ENCODE assay signal across 8 cellular contexts in genomic region chr1:201085902-201086735, GRCh38. TPM values are rescaled to one million over a fixed set of nuclear protein-coding genes. Genes with fewer than 3 reads are reported as not detected.
DNase-seq lines count a peak whose midpoint lies in the region; ATAC-seq and TF ChIP-seq lines count a peak whose summit lies in the region.

No MANE protein-coding gene starts in this region.

- CTCF ChIA-PET in CD4-positive, alpha-beta memory T cell (lab: Charles Lee; ENCODE audit: partially characterized antibody): interaction anchor here (1.2 to 5.7 kb wide), 8 partner anchors 11 to 137 kb away, joined by 3 to 57 read pairs (median 4); partner anchors contain the start of gene CACNA1S

- WGBS in adrenal gland, 4 donors: 66 to 77% (median 74%) methylated on average over 12 of the region's 12 CpGs

- no peaks in the 10 kb centered on the region for H3K4me1 ChIP-seq in CD4-positive, alpha-beta memory T cell (ENCODE audit: insufficient read depth, low read length)
- H3K4me1 ChIP-seq in adrenal gland (replicated peaks in 1 of 2): no peaks in the 10 kb centered on the region

- no peak overlapping the region for H3K27ac ChIP-seq in CD4-positive, alpha-beta memory T cell (ENCODE audit: low read depth, low read length)
- no peak overlapping the region for H3K27ac ChIP-seq in adrenal gland

- peak in 4 of 5 donors; percentile 13 to 29 (median 20) for DNase-seq in CD4-positive, alpha-beta memory T cell
- DNase-seq in HCEC 1CT (peak; percentile 35), RKO (ENCODE audit: low spot score) (peak; percentile 53), adrenal gland (peak; percentile 67 to 84 (median 78)), hypothalamus (lab: John Stamatoyannopoulos, UW) (peak in 33 of 51 donors; percentile 3 to 64 (median 29)), NCI-H2029 (lab: John Stamatoyannopoulos, UW) (no peak)
- DNase-seq in stimulated activated CD4-positive, alpha-beta T cell treated with anti-CD3 and anti-CD28 coated beads, Interleukin-1b, Interleukin-23, amount 100 ng/mL, for 48 hours: peak; percentile 35

- no peaks in the 10 kb centered on the region for H3K27me3 ChIP-seq in CD4-positive, alpha-beta memory T cell (ENCODE audit: insufficient read depth, low read length)
- no peaks in the 10 kb centered on the region for H3K27me3 ChIP-seq in adrenal gland

- peaks cover 0 to 1% (median under 1%) of the 10 kb centered on the region in 4 donors for H3K4me1 Mint-ChIP-seq in CD4-positive, alpha-beta memory T cell

- ATAC-seq in GM19452 (IDR thresholded peaks at IDR 0.05; ENCODE audit: unreplicated experiment): no peak

- TF ChIP-seq POLR2A in adrenal gland (IDR thresholded peaks at IDR 0.05): no peak

- H3K27ac Mint-ChIP-seq in CD4-positive, alpha-beta memory T cell: no peak overlapping the region

- no peaks in the 10 kb centered on the region for H3K36me3 ChIP-seq in CD4-positive, alpha-beta memory T cell (ENCODE audit: insufficient read depth, low read length)
- H3K36me3 ChIP-seq in adrenal gland (replicated peaks in 1 of 2): no peaks in the 10 kb centered on the region

- no peaks in the 10 kb centered on the region for H3K36me3 Mint-ChIP-seq in CD4-positive, alpha-beta memory T cell

- POLR2A ChIA-PET in CD4-positive, alpha-beta memory T cell (lab: Charles Lee; ENCODE audit: partially characterized antibody): interaction anchor here (2.1 kb wide), 1 partner anchor 28 kb away, joined by 9 read pairs; no protein-coding TSS in a partner anchor

- no peaks in the 10 kb centered on the region for H3K9me3 Mint-ChIP-seq in CD4-positive, alpha-beta memory T cell

- no peak overlapping the region for H3K4me3 Mint-ChIP-seq in CD4-positive, alpha-beta memory T cell

- peaks cover 6 to 10% of the 10 kb centered on the region in 2 donors for H3K27me3 Mint-ChIP-seq in CD4-positive, alpha-beta memory T cell

- intact Hi-C loops in CD4-positive, alpha-beta memory T cell (cut with micrococcal nuclease): loop anchor here (1.0 to 2.0 kb wide), 3 partner anchors 28 to 137 kb away; no protein-coding TSS in a partner anchor
- intact Hi-C loops in adrenal gland (cut with DNase I): loop anchor here (5.0 to 10.0 kb wide), 2 partner anchors 101 to 139 kb away; no protein-coding TSS in a partner anchor

- peak; percentile 44 to 69 (median 66) for TF ChIP-seq CTCF in adrenal gland (IDR thresholded peaks at IDR 0.05)

- no peak overlapping the region for H3K4me3 ChIP-seq in CD4-positive, alpha-beta memory T cell (ENCODE audit: low read length in 2 of 2)
- no peak overlapping the region for H3K4me3 ChIP-seq in adrenal gland

- H3K9me3 ChIP-seq in CD4-positive, alpha-beta memory T cell (ENCODE audit: control insufficient read depth in 1 of 2, low read length in 2 of 2): no peaks in the 10 kb centered on the region
- no peaks in the 10 kb centered on the region for H3K9me3 ChIP-seq in adrenal gland (replicated peaks in 1 of 3)

RNA-seq across cellular contexts. Expression of gene CACNA1S, which starts 26.1 kb away (rescaled TPM):
- not detected for total RNA-seq in CD4-positive, alpha-beta memory T cell
- polyA plus RNA-seq in CD4-positive, alpha-beta memory T cell: not detected
- under 1 TPM in 1 of 8 donors, not detected in 7; 0.07 TPM for total RNA-seq in adrenal gland
- polyA plus RNA-seq in adrenal gland: not detected

RNA-seq across cellular contexts. Expression of gene ASCL5, which starts 40.9 kb away (rescaled TPM):
- total RNA-seq in CD4-positive, alpha-beta memory T cell: under 1 TPM in 1 of 2 experiments, not detected in 1; 0.30 TPM
- polyA plus RNA-seq in CD4-positive, alpha-beta memory T cell: not detected
- not detected for total RNA-seq in adrenal gland
- under 1 TPM in 1 of 3 donors, not detected in 2; 0.10 TPM for polyA plus RNA-seq in adrenal gland
